In genomic region chr9:93116049-93116961, GRCh38 we compare ENCODE assay signal across 10 cellular contexts. TPM values are rescaled to one million over a fixed set of nuclear protein-coding genes. Genes with fewer than 3 reads are reported as not detected.
A peak's percentile ranks its signal among the peaks of the same experiment; 100 is the strongest.
DNase-seq lines count a peak whose midpoint lies in the region; ATAC-seq, FAIRE-seq and TF ChIP-seq lines count a peak whose summit lies in the region.
"Had no signal": no experiment of that assay in that cellular context is flagged by ENCODE, and none has a peak within 500 bp of the region (broad histone marks: within the 10 kb centered on the region; RNA-seq: fewer than 3 reads in every experiment).

No MANE protein-coding gene starts in this region.

- H3K4me3 ChIP-seq in testis (no peak overlapping the region), A673 (ENCODE audit: low read depth, low read length, poor library complexity, severe bottlenecking) (no peak overlapping the region)

- intact Hi-C loops in testis (cut with DNase I; ENCODE audit: low total_unique reads): no loop called here
- intact Hi-C loops in A673 (cut with micrococcal nuclease; ENCODE audit: unreplicated experiment): no loop called here

- no peak for FAIRE-seq in HTR-8/SVneo (lab: Jason Lieb, UNC)

- POLR2A ChIA-PET in A673 (lab: Charles Lee; ENCODE audit: low non-redundant PET): interaction anchor here (0.7 kb wide), 1 partner anchor 63 kb away, joined by 3 read pairs; no protein-coding TSS in a partner anchor

- CTCF ChIA-PET in A673 (lab: Charles Lee): interaction anchor here (0.6 kb wide), 1 partner anchor 161 kb away, joined by 3 read pairs; no protein-coding TSS in a partner anchor

- ATAC-seq in HG03097 (IDR thresholded peaks at IDR 0.05; ENCODE audit: low FRiP score, unreplicated experiment): no peak

- no peak for TF ChIP-seq POLR2A in testis (IDR thresholded peaks at IDR 0.05)

- H3K27ac ChIP-seq in angular gyrus (ENCODE audit: low read depth, low read length): peak overlapping the region; percentile 40
- peak overlapping the region; percentile 80 for H3K27ac ChIP-seq in layer of hippocampus (ENCODE audit: low read depth, low read length)
- H3K27ac ChIP-seq in testis: no peak overlapping the region
- H3K27ac ChIP-seq in A673 (ENCODE audit: low read depth, low read length, poor library complexity, severe bottlenecking): no peak overlapping the region

- peaks cover 18% of the 10 kb centered on the region for H3K4me1 ChIP-seq in testis
- no peaks in the 10 kb centered on the region for H3K4me1 ChIP-seq in A673 (ENCODE audit: insufficient read depth, low read length, poor library complexity, severe bottlenecking)

- no TSS peak for BruUV-seq in A673 (replicated peaks; lab: Mats Ljungman, UMichigan)

- 65 to 85% methylated on average over 11 to 17 of the region's 17 CpGs for WGBS in testis, 2 donors

- TF ChIP-seq CTCF in testis (IDR thresholded peaks at IDR 0.05) (no peak), A673 (conservative IDR thresholded peaks at IDR 0.05; ENCODE audit: low read depth, low read length) (no peak)

- DNase-seq in HTR-8/SVneo (ENCODE audit: insufficient read length, low spot score): peak; percentile 48
- DNase-seq in testis: peak; percentile 61
- no peak for DNase-seq in T-helper 9 cell
- DNase-seq in A673 (ENCODE audit: low spot score): no peak
- DNase-seq in SHP77 treated with DMSO at 0.1 percent for 48 hours (lab: John Stamatoyannopoulos, UW): no peak
- DNase-seq: Karpas-422; stimulated activated CD4-positive, alpha-beta T cell treated with anti-CD3 and anti-CD28 coated beads, Interleukin-2, amount 100 ng/mL, for 24 hours had no signal

- H3K9me3 ChIP-seq in testis: no peaks in the 10 kb centered on the region
- H3K9me3 ChIP-seq in A673 (ENCODE audit: low read depth, low read length, poor library complexity, severe bottlenecking): no peaks in the 10 kb centered on the region

- H3K27me3 ChIP-seq in layer of hippocampus (ENCODE audit: control insufficient read depth, insufficient read depth, low read length): no peaks in the 10 kb centered on the region
- no peaks in the 10 kb centered on the region for H3K27me3 ChIP-seq in testis
- no peaks in the 10 kb centered on the region for H3K27me3 ChIP-seq in A673 (replicated peaks; ENCODE audit: insufficient read depth, low read depth, low read length, poor library complexity)

- H3K36me3 ChIP-seq in testis (ENCODE audit: low read depth, missing control alignments): no peaks in the 10 kb centered on the region
- no peaks in the 10 kb centered on the region for H3K36me3 ChIP-seq in A673 (ENCODE audit: insufficient read depth, low read length, poor library complexity, severe bottlenecking)

RNA-seq across cellular contexts. Expression of gene NINJ1, which starts 17.7 kb away (rescaled TPM):
- total RNA-seq in testis (100 to 1,000 TPM; 148 to 152 TPM), A673 (2021) (9.2 and 13.7 TPM in 2 replicates)
- polyA plus RNA-seq in testis (ENCODE audit: insufficient read depth, low read depth, low replicate concordance): 99.3 TPM

RNA-seq across cellular contexts. Expression of gene CARD19, which starts 20.3 kb away (rescaled TPM):
- total RNA-seq in testis (100 to 1,000 TPM; 138 to 147 TPM), A673 (2021) (12.2 and 16.2 TPM in 2 replicates)
- polyA plus RNA-seq in testis (ENCODE audit: insufficient read depth, low read depth, low replicate concordance): 99.4 TPM

RNA-seq across cellular contexts. Expression of gene SUSD3, which starts 57.8 kb away (rescaled TPM):
- 100 to 1,000 TPM; 282 to 537 TPM for total RNA-seq in testis
- polyA plus RNA-seq in testis (ENCODE audit: insufficient read depth, low read depth, low replicate concordance): 172 TPM
- not detected in 2 replicates for total RNA-seq in A673 (2021)

Comparison
In these comparisons a context has a peak if more than half of its experiments do, and no peak if none do; other contexts are left out.
1. DNase-seq: peak in HTR-8/SVneo (single experiment) and testis (single experiment); none in T-helper 9 cell (single experiment), A673 (single experiment) and SHP77 treated with DMSO at 0.1 percent for 48 hours (single experiment).
2. H3K27ac ChIP-seq: peak in angular gyrus (single experiment) and layer of hippocampus (single experiment); none in testis (0 of 2) and A673 (single experiment).
3. RNA of gene NINJ1, which starts 17.7 kb away (total RNA-seq): 148 to 152 TPM in testis; 9.2 to 13.7 TPM in A673; every median in the first group is over 10 times any median in the second.
4. RNA of gene SUSD3, which starts 57.8 kb away (total RNA-seq): 282 to 537 TPM in testis; not detected in A673; every median in the first group is over 100 times any median in the second.